Comparison of ENCODE assay signal across 9 cellular contexts in genomic region chr3:28606283-28606682, GRCh38.
"Had no signal": no experiment of that assay in that cellular context is flagged by ENCODE, and none has a peak within 500 bp of the region (broad histone marks: within the 10 kb centered on the region; RNA-seq: fewer than 3 reads in every experiment).

No MANE protein-coding gene starts in this region.

- H3K36me3 ChIP-seq: HAP-1 had no signal

- DNase-seq: GOT3, HFFc6, IMR-90, KG1 had no signal

- ATAC-seq: HCT116, K562 had no signal

- H3K27ac Mint-ChIP-seq: HFFc6 had no signal

- H3K9me3 ChIP-seq: HAP-1 had no signal

- FAIRE-seq: H54, HTR-8/SVneo, K562 had no signal

- H3K4me1 ChIP-seq: HAP-1 had no signal

- H3K4me3 ChIP-seq: HAP-1, K562 had no signal

- H3K4me3 Mint-ChIP-seq: HFFc6 had no signal
